In the genomic region with DNA sequence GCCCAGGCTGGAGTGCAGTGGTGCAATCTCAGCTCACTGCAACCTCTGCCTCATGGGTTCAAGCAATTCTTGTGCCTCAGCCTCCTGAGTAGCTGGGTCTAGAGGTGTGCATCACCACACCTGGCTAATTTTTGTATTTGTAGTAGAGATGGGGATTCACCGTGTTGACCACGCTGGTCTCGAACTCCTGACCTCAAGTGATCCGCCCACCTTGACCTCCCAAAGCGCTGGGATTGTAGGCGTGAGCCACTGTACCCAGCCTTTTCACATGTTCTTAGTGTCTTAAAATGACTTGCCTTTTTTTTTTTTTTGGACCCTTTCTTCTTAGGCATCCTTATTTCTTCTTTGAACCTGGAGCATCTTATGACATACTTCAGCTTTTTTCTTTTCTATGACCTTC, we compare ENCODE assay signal across 7 cellular contexts.
A peak's percentile ranks its signal among the peaks of the same experiment; 100 is the strongest.
DNase-seq lines count a peak whose midpoint lies in the region; ATAC-seq and TF ChIP-seq lines count a peak whose summit lies in the region.
"Not testable (repeated sequence)": the region's sequence is repeated elsewhere in the genome, so short reads cannot be mapped to it uniquely, and the experiment has no call there.

No MANE protein-coding gene starts in this region.

- H3K36me3 Mint-ChIP-seq in activated CD4-positive, alpha-beta T cell treated with anti-CD3 and anti-CD28 coated beads, Interleukin-2, amount 10 ng/mL, durations not matched to agents 24 days and 14 days (ENCODE audit: low read depth): peaks cover 26% of the 10 kb centered on the region
- H3K36me3 Mint-ChIP-seq in activated T-helper 17 cell treated with anti-CD3 and anti-CD28 coated beads, Interleukin-2, amount 50 U/mL, for 72 hours (ENCODE audit: low read depth): peaks cover 51% of the 10 kb centered on the region
- not testable (repeated sequence) for H3K36me3 Mint-ChIP-seq in activated naive CD8-positive, alpha-beta T cell treated with anti-CD3 and anti-CD28 coated beads, Interleukin-2, amount 50 U/mL, for 24 hours (ENCODE audit: low read depth); glutamatergic neuron (ENCODE audit: unreplicated experiment); progenitor cell of endocrine pancreas (ENCODE audit: insufficient read depth)

- not testable (repeated sequence) for H3K9me3 Mint-ChIP-seq in activated CD4-positive, alpha-beta T cell treated with anti-CD3 and anti-CD28 coated beads, Interleukin-2, amount 10 ng/mL, durations not matched to agents 24 days and 14 days; activated T-helper 17 cell treated with anti-CD3 and anti-CD28 coated beads, Interleukin-2, amount 50 U/mL, for 72 hours; activated naive CD8-positive, alpha-beta T cell treated with anti-CD3 and anti-CD28 coated beads, Interleukin-2, amount 50 U/mL, for 24 hours; progenitor cell of endocrine pancreas (ENCODE audit: low read depth)
- peaks cover 14% of the 10 kb centered on the region for H3K9me3 Mint-ChIP-seq in glutamatergic neuron (ENCODE audit: unreplicated experiment)

- not testable (repeated sequence) for DNase-seq in Karpas-422; activated CD4-positive, alpha-beta T cell treated with anti-CD3 and anti-CD28 coated beads, Interleukin-2, amount 10 ng/mL, durations not matched to agents 24 days and 14 days; activated naive CD8-positive, alpha-beta T cell treated with anti-CD3 and anti-CD28 coated beads, Interleukin-2, amount 50 U/mL, for 24 hours; glutamatergic neuron; progenitor cell of endocrine pancreas (ENCODE audit: low spot score, unreplicated experiment)
- peak; percentile 18 for DNase-seq in stimulated activated naive CD4-positive, alpha-beta T cell treated with Interleukin-2 at 50 U/mL for 16 hours (lab: John Stamatoyannopoulos, UW)

- H3K27ac ChIP-seq in Karpas-422 (ENCODE audit: low read length): peak overlapping the region; percentile 82; the same call in 1 of the 2 replicates

- not testable (repeated sequence) for H3K36me3 ChIP-seq in Karpas-422 (ENCODE audit: insufficient read depth, low read length)

- not testable (repeated sequence) for H3K4me3 ChIP-seq in Karpas-422 (ENCODE audit: low read length)

- peaks cover 100% of the 10 kb centered on the region for H3K79me2 ChIP-seq in Karpas-422 (ENCODE audit: low read length)

- ATAC-seq in activated T-helper 17 cell treated with anti-CD3 and anti-CD28 coated beads, Interleukin-2, amount 50 U/mL, for 72 hours (replicated peaks): peak; percentile 43
- peak; percentile 14 for ATAC-seq in activated naive CD8-positive, alpha-beta T cell treated with anti-CD3 and anti-CD28 coated beads, Interleukin-2, amount 50 U/mL, for 24 hours

- not testable (repeated sequence) for H2AFZ ChIP-seq in Karpas-422 (ENCODE audit: low read length)

- not testable (repeated sequence) for H3K9ac ChIP-seq in Karpas-422 (ENCODE audit: low read length)

- not testable (repeated sequence) for H3K4me2 ChIP-seq in Karpas-422 (ENCODE audit: low read depth, low read length, poor library complexity, severe bottlenecking)

- H4K20me1 ChIP-seq in Karpas-422 (ENCODE audit: insufficient read depth, low read depth, low read length): not testable (repeated sequence)

- not testable (repeated sequence) for TF ChIP-seq CTCF in glutamatergic neuron (IDR thresholded peaks at IDR 0.05; ENCODE audit: partially characterized antibody, unreplicated experiment); progenitor cell of endocrine pancreas (IDR thresholded peaks at IDR 0.05; ENCODE audit: unreplicated experiment)

- H3K27me3 ChIP-seq in Karpas-422 (ENCODE audit: low read length): not testable (repeated sequence)

- H3K9me2 ChIP-seq in Karpas-422 (replicated peaks; ENCODE audit: insufficient read depth, low read length): not testable (repeated sequence)

- peak overlapping the region; percentile 42 for H3K27ac Mint-ChIP-seq in activated CD4-positive, alpha-beta T cell treated with anti-CD3 and anti-CD28 coated beads, Interleukin-2, amount 10 ng/mL, durations not matched to agents 24 days and 14 days
- peak overlapping the region; percentile 0 for H3K27ac Mint-ChIP-seq in activated T-helper 17 cell treated with anti-CD3 and anti-CD28 coated beads, Interleukin-2, amount 50 U/mL, for 72 hours
- H3K27ac Mint-ChIP-seq in activated naive CD8-positive, alpha-beta T cell treated with anti-CD3 and anti-CD28 coated beads, Interleukin-2, amount 50 U/mL, for 24 hours: peak overlapping the region; percentile 15
- H3K27ac Mint-ChIP-seq in glutamatergic neuron (ENCODE audit: unreplicated experiment): peak overlapping the region; percentile 74
- H3K27ac Mint-ChIP-seq in progenitor cell of endocrine pancreas: peak overlapping the region; percentile 85

- not testable (repeated sequence) for H3K27me3 Mint-ChIP-seq in activated CD4-positive, alpha-beta T cell treated with anti-CD3 and anti-CD28 coated beads, Interleukin-2, amount 10 ng/mL, durations not matched to agents 24 days and 14 days; activated T-helper 17 cell treated with anti-CD3 and anti-CD28 coated beads, Interleukin-2, amount 50 U/mL, for 72 hours; activated naive CD8-positive, alpha-beta T cell treated with anti-CD3 and anti-CD28 coated beads, Interleukin-2, amount 50 U/mL, for 24 hours; progenitor cell of endocrine pancreas
- H3K27me3 Mint-ChIP-seq in glutamatergic neuron (ENCODE audit: unreplicated experiment): peaks cover 21% of the 10 kb centered on the region

- peaks cover 83% of the 10 kb centered on the region for H3K4me1 Mint-ChIP-seq in activated CD4-positive, alpha-beta T cell treated with anti-CD3 and anti-CD28 coated beads, Interleukin-2, amount 10 ng/mL, durations not matched to agents 24 days and 14 days
- H3K4me1 Mint-ChIP-seq in activated T-helper 17 cell treated with anti-CD3 and anti-CD28 coated beads, Interleukin-2, amount 50 U/mL, for 72 hours: peaks cover 55% of the 10 kb centered on the region
- H3K4me1 Mint-ChIP-seq in activated naive CD8-positive, alpha-beta T cell treated with anti-CD3 and anti-CD28 coated beads, Interleukin-2, amount 50 U/mL, for 24 hours: peaks cover 86% of the 10 kb centered on the region
- peaks cover 76% of the 10 kb centered on the region for H3K4me1 Mint-ChIP-seq in glutamatergic neuron (ENCODE audit: low read depth, unreplicated experiment)
- H3K4me1 Mint-ChIP-seq in progenitor cell of endocrine pancreas (ENCODE audit: low read depth): peaks cover 34% of the 10 kb centered on the region

- H3K9me3 ChIP-seq in Karpas-422 (ENCODE audit: low read length): not testable (repeated sequence)

- intact Hi-C loops in activated CD4-positive, alpha-beta T cell treated with anti-CD3 and anti-CD28 coated beads, Interleukin-2, amount 10 ng/mL, durations not matched to agents 24 days and 14 days (cut with micrococcal nuclease): not testable (repeated sequence)

- peaks cover 90% of the 10 kb centered on the region for H3K4me1 ChIP-seq in Karpas-422 (ENCODE audit: low read length)

- not testable (repeated sequence) for H3K4me3 Mint-ChIP-seq in activated CD4-positive, alpha-beta T cell treated with anti-CD3 and anti-CD28 coated beads, Interleukin-2, amount 10 ng/mL, durations not matched to agents 24 days and 14 days; activated naive CD8-positive, alpha-beta T cell treated with anti-CD3 and anti-CD28 coated beads, Interleukin-2, amount 50 U/mL, for 24 hours; glutamatergic neuron (ENCODE audit: unreplicated experiment); progenitor cell of endocrine pancreas (ENCODE audit: low read depth)
- peak overlapping the region; percentile 16 for H3K4me3 Mint-ChIP-seq in activated T-helper 17 cell treated with anti-CD3 and anti-CD28 coated beads, Interleukin-2, amount 50 U/mL, for 72 hours

Comparison
In these comparisons a context has a peak if more than half of its experiments do, and no peak if none do; other contexts are left out.
1. H3K27ac Mint-ChIP-seq: peak in every context shown above with its lines; median percentile 85 in progenitor cell of endocrine pancreas; 74 in glutamatergic neuron; 42 in activated CD4-positive, alpha-beta T cell treated with anti-CD3 and anti-CD28 coated beads, Interleukin-2, amount 10 ng/mL, durations not matched to agents 24 days and 14 days; 15 in activated naive CD8-positive, alpha-beta T cell treated with anti-CD3 and anti-CD28 coated beads, Interleukin-2, amount 50 U/mL, for 24 hours; 0 in activated T-helper 17 cell treated with anti-CD3 and anti-CD28 coated beads, Interleukin-2, amount 50 U/mL, for 72 hours.